Comparison of ENCODE assay signal across 20 cellular contexts in genomic region chr4:41432219-41432618, GRCh38.
DNase-seq lines count a peak whose midpoint lies in the region; ATAC-seq and TF ChIP-seq lines count a peak whose summit lies in the region.
"Had no signal": no experiment of that assay in that cellular context is flagged by ENCODE, and none has a peak within 500 bp of the region (broad histone marks: within the 10 kb centered on the region; RNA-seq: fewer than 3 reads in every experiment).

No MANE protein-coding gene starts in this region.

- H3K27ac Mint-ChIP-seq in brain, result peak overlapping the region in 4 of 5 experiments; percentile 55 to 92 (median 68)
- H3K27ac Mint-ChIP-seq in activated T-helper 17 cell treated with anti-CD3 and anti-CD28 coated beads, Interleukin-2, amount 50 U/mL, for 72 hours, result no peak overlapping the region
- H3K27ac Mint-ChIP-seq: activated CD4-positive, alpha-beta T cell treated with anti-CD3 and anti-CD28 coated beads, Interleukin-2, amount 10 ng/mL, durations not matched to agents 24 days and 14 days; CD8-positive, alpha-beta memory T cell; effector memory CD8-positive, alpha-beta T cell; memory B cell had no signal

- no peak for ATAC-seq in lung (ENCODE audit: insufficient read depth, low FRiP score)
- no peak for ATAC-seq in activated T-helper 17 cell treated with anti-CD3 and anti-CD28 coated beads, Interleukin-2, amount 50 U/mL, for 72 hours (replicated peaks)
- ATAC-seq: effector memory CD8-positive, alpha-beta T cell had no signal

- no peak overlapping the region for H3K4me2 ChIP-seq in hepatocyte

- no peaks in the 10 kb centered on the region for H3K27me3 ChIP-seq in HUES48 (ENCODE audit: control insufficient read depth, insufficient read depth, low read length)
- no peaks in the 10 kb centered on the region for H3K27me3 ChIP-seq in lung (ENCODE audit: control insufficient read depth, insufficient read depth)
- H3K27me3 ChIP-seq in tibial artery, result no peaks in the 10 kb centered on the region
- no peaks in the 10 kb centered on the region for H3K27me3 ChIP-seq in hepatocyte

- 68 to 81% methylated on average over 2 of the region's 2 CpGs for WGBS in lung, 2 donors
- WGBS in hepatocyte (ENCODE audit: low lambda C conversion rate, missing lambda C conversion rate), result 75% methylated on average over 2 of the region's 2 CpGs

- H3K4me3 ChIP-seq in HUES48 (ENCODE audit: low read depth, low read length) (no peak overlapping the region), lung (no peak overlapping the region), tibial artery (no peak overlapping the region), hepatocyte (no peak overlapping the region)
- H3K4me3 ChIP-seq: smooth muscle cell had no signal

- H3K9me3 ChIP-seq in HUES48 (ENCODE audit: control insufficient read depth, insufficient read depth, low read length) (no peaks in the 10 kb centered on the region), lung (ENCODE audit: control insufficient read depth in 2 of 2, insufficient read depth in 1 of 2, low read length in 1 of 2) (no peaks in the 10 kb centered on the region), tibial artery (no peaks in the 10 kb centered on the region), hepatocyte (ENCODE audit: low read depth) (no peaks in the 10 kb centered on the region)

- no peaks in the 10 kb centered on the region for H3K27me3 Mint-ChIP-seq in brain
- no peaks in the 10 kb centered on the region for H3K27me3 Mint-ChIP-seq in activated T-helper 17 cell treated with anti-CD3 and anti-CD28 coated beads, Interleukin-2, amount 50 U/mL, for 72 hours
- H3K27me3 Mint-ChIP-seq: activated CD4-positive, alpha-beta T cell treated with anti-CD3 and anti-CD28 coated beads, Interleukin-2, amount 10 ng/mL, durations not matched to agents 24 days and 14 days; CD8-positive, alpha-beta memory T cell; effector memory CD8-positive, alpha-beta T cell had no signal

- H4K20me1 ChIP-seq in hepatocyte (ENCODE audit: insufficient read depth, poor library complexity, severe bottlenecking), result no peaks in the 10 kb centered on the region

- peak overlapping the region in 2 of 5 experiments; percentile 15 to 64 for H3K4me3 Mint-ChIP-seq in brain
- no peak overlapping the region for H3K4me3 Mint-ChIP-seq in activated T-helper 17 cell treated with anti-CD3 and anti-CD28 coated beads, Interleukin-2, amount 50 U/mL, for 72 hours
- H3K4me3 Mint-ChIP-seq: activated CD4-positive, alpha-beta T cell treated with anti-CD3 and anti-CD28 coated beads, Interleukin-2, amount 10 ng/mL, durations not matched to agents 24 days and 14 days; CD8-positive, alpha-beta memory T cell; effector memory CD8-positive, alpha-beta T cell; memory B cell had no signal

- peaks cover 81% of the 10 kb centered on the region for H3K4me1 Mint-ChIP-seq in brain
- H3K4me1 Mint-ChIP-seq in activated T-helper 17 cell treated with anti-CD3 and anti-CD28 coated beads, Interleukin-2, amount 50 U/mL, for 72 hours, result no peaks in the 10 kb centered on the region
- H3K4me1 Mint-ChIP-seq: activated CD4-positive, alpha-beta T cell treated with anti-CD3 and anti-CD28 coated beads, Interleukin-2, amount 10 ng/mL, durations not matched to agents 24 days and 14 days; CD8-positive, alpha-beta memory T cell; memory B cell had no signal

- H3K9me3 Mint-ChIP-seq in brain, result peaks cover 2 to 6% (median 3%) of the 10 kb centered on the region in 5 experiments
- no peaks in the 10 kb centered on the region for H3K9me3 Mint-ChIP-seq in activated T-helper 17 cell treated with anti-CD3 and anti-CD28 coated beads, Interleukin-2, amount 50 U/mL, for 72 hours
- H3K9me3 Mint-ChIP-seq: activated CD4-positive, alpha-beta T cell treated with anti-CD3 and anti-CD28 coated beads, Interleukin-2, amount 10 ng/mL, durations not matched to agents 24 days and 14 days had no signal

- H3K36me3 Mint-ChIP-seq in brain, result peaks cover 4% of the 10 kb centered on the region
- no peaks in the 10 kb centered on the region for H3K36me3 Mint-ChIP-seq in activated T-helper 17 cell treated with anti-CD3 and anti-CD28 coated beads, Interleukin-2, amount 50 U/mL, for 72 hours (ENCODE audit: low read depth)
- H3K36me3 Mint-ChIP-seq: CD8-positive, alpha-beta memory T cell; memory B cell had no signal

- H3K36me3 ChIP-seq in HUES48 (ENCODE audit: control insufficient read depth, insufficient read depth, low read length) (no peaks in the 10 kb centered on the region), lung (ENCODE audit: control insufficient read depth in 2 of 2, insufficient read depth in 2 of 2, low read length in 2 of 2) (no peaks in the 10 kb centered on the region), tibial artery (no peaks in the 10 kb centered on the region), hepatocyte (replicated peaks; ENCODE audit: insufficient read depth, low read depth) (no peaks in the 10 kb centered on the region)

- H3K4me1 ChIP-seq in HUES48 (ENCODE audit: control insufficient read depth, insufficient read depth, low read length) (peaks cover 69% of the 10 kb centered on the region), lung (ENCODE audit: control insufficient read depth in 2 of 2, insufficient read depth in 2 of 2, low read length in 2 of 2) (peaks cover 15 to 37% of the 10 kb centered on the region in 2 donors), tibial artery (peaks cover 0 to 87% (median 52%) of the 10 kb centered on the region in 4 donors), hepatocyte (ENCODE audit: insufficient read depth) (peaks cover 15% of the 10 kb centered on the region)

- TF ChIP-seq CTCF in brain (conservative IDR thresholded peaks at IDR 0.05) (no peak), lung (IDR thresholded peaks at IDR 0.05; ENCODE audit: control extremely low read depth, extremely low read depth) (no peak), tibial artery (IDR thresholded peaks at IDR 0.05) (no peak), hepatocyte (IDR thresholded peaks at IDR 0.05; ENCODE audit: poor library complexity) (no peak)

- H3K27ac ChIP-seq in HUES48 (ENCODE audit: low read depth, low read length), result peak overlapping the region; percentile 97
- peak overlapping the region; percentile 39 to 47 for H3K27ac ChIP-seq in lung (ENCODE audit: low read depth in 1 of 2, low read length in 1 of 2)
- H3K27ac ChIP-seq in tibial artery, result peak overlapping the region; percentile 66 to 75
- H3K27ac ChIP-seq in hepatocyte, result no peak overlapping the region
- H3K27ac ChIP-seq: HL-60 had no signal

- no peaks in the 10 kb centered on the region for H3K9me2 ChIP-seq in hepatocyte (replicated peaks; ENCODE audit: insufficient read depth)

- H2AFZ ChIP-seq in hepatocyte, result no peak overlapping the region

- intact Hi-C loops in tibial artery (cut with DNase I; ENCODE audit: low total_unique reads), result loop anchor here (10.0 kb wide), 1 partner anchor 113 kb away; no protein-coding TSS in a partner anchor

- peak overlapping the region; percentile 12 for H3K9ac ChIP-seq in HUES48 (ENCODE audit: low read depth, low read length)

- DNase-seq in lung (ENCODE audit: low spot score), result no peak
- no peak for DNase-seq in tibial artery
- DNase-seq in hepatocyte (ENCODE audit: low spot score), result no peak
- no peak for DNase-seq in activated CD4-positive, alpha-beta T cell treated with anti-CD3 and anti-CD28 coated beads, Interleukin-2, amount 50 U/mL, for 1 hour
- DNase-seq: activated CD4-positive, alpha-beta T cell treated with anti-CD3 and anti-CD28 coated beads, Interleukin-2, amount 10 ng/mL, durations not matched to agents 24 days and 14 days; activated gamma-delta T cell; amniotic stem cell; CD8-positive, alpha-beta memory T cell; DND-41; effector memory CD8-positive, alpha-beta T cell; NCI-H2081 treated with DMSO at 0.1 percent for 48 hours; NCI-H446 treated with DMSO at 0.1 percent for 48 hours; NK-92 treated with Interleukin-12 subunit alpha and Interleukin-12 subunit beta, amount 100 ng/mL, for 24 hours; stimulated activated CD4-positive, alpha-beta T cell treated with anti-CD3 and anti-CD28 coated beads, Interleukin-4, amount 100 ng/mL, for 24 hours had no signal

- no peaks in the 10 kb centered on the region for H3K79me2 ChIP-seq in hepatocyte
